ENCODE assay signal across 11 cellular contexts in the genomic region with DNA sequence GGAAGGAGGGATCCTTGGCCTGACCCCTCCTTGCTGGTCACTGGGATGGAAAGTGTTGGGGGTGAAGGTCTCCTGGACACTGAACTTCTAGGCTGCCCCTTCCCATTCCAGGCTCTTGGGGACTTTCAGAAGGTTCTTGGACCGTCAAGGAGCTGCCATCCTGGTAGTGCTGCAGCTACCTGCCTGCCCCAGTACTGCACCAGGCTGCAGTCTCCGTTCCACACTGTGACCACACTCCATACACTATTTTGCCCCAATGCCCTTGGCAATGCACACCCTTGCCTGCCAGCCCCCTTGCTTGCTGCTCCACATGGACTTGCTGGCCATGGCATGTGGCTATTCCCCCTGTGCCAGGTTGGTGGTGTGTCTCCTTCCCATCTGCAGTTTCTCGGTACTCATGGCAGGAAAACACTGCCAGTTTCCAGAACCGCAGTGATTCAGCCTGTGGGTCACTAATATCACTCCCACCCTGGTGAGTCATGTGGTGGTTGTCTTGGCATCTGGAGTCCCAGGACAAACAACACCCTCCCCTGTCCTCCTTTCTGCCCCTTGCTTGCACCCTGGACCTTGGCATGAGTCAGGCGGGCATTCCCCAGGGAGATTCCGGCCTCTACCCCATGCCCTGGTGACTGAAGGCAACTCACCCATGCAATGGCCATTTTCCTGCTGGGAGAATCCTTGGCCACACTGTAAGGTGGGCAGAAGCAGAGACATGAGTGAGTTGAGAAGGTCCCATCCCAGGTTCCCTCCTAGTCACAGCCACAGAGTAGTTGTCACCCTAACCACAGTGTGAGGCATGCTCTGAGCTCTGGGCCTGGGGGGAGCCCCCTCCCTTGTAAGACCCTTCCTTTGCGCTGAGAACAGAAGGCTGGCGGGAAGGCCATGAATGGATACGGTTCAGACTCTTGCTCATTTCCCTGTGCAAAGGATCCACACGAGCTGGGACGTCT. TPM values are rescaled to one million over a fixed set of nuclear protein-coding genes. Genes with fewer than 3 reads are reported as not detected.
A peak's percentile ranks its signal among the peaks of the same experiment; 100 is the strongest.
DNase-seq lines count a peak whose midpoint lies in the region; ATAC-seq and TF ChIP-seq lines count a peak whose summit lies in the region.
"Had no signal": no experiment of that assay in that cellular context is flagged by ENCODE, and none has a peak within 500 bp of the region (broad histone marks: within the 10 kb centered on the region; RNA-seq: fewer than 3 reads in every experiment).

No MANE protein-coding gene starts in this region.

- TF ChIP-seq CTCF in osteoblast (IDR thresholded peaks at IDR 0.05; ENCODE audit: extremely low read depth, low read depth, low read length), result no peak
- no peak for TF ChIP-seq CTCF in hepatocyte (IDR thresholded peaks at IDR 0.05; ENCODE audit: poor library complexity)
- no peak for TF ChIP-seq CTCF in gastroesophageal sphincter (IDR thresholded peaks at IDR 0.05)
- no peak for TF ChIP-seq CTCF in tibial nerve (IDR thresholded peaks at IDR 0.05)

- no peaks in the 10 kb centered on the region for H3K9me3 ChIP-seq in MG63
- no peaks in the 10 kb centered on the region for H3K9me3 ChIP-seq in osteoblast (ENCODE audit: low read depth, low read length)
- H3K9me3 ChIP-seq in hepatocyte (ENCODE audit: low read depth), result no peaks in the 10 kb centered on the region
- H3K9me3 ChIP-seq in gastroesophageal sphincter, result no peaks in the 10 kb centered on the region
- no peaks in the 10 kb centered on the region for H3K9me3 ChIP-seq in tibial nerve

- H3K9me2 ChIP-seq in hepatocyte (replicated peaks; ENCODE audit: insufficient read depth), result no peaks in the 10 kb centered on the region

- H3K36me3 ChIP-seq in MG63 (no peaks in the 10 kb centered on the region), osteoblast (ENCODE audit: insufficient read depth, low read length) (no peaks in the 10 kb centered on the region), hepatocyte (replicated peaks; ENCODE audit: insufficient read depth, low read depth) (no peaks in the 10 kb centered on the region), gastroesophageal sphincter (no peaks in the 10 kb centered on the region), tibial nerve (no peaks in the 10 kb centered on the region)

- H3K4me3 ChIP-seq in MG63 (no peak overlapping the region), osteoblast (ENCODE audit: insufficient read depth, low read length) (no peak overlapping the region), hepatocyte (no peak overlapping the region), gastroesophageal sphincter (no peak overlapping the region), tibial nerve (no peak overlapping the region)
- H3K4me3 ChIP-seq: SK-N-MC had no signal

- 90% methylated on average over 11 of the region's 11 CpGs for WGBS in hepatocyte (ENCODE audit: low lambda C conversion rate, missing lambda C conversion rate)
- WGBS in gastroesophageal sphincter (ENCODE audit: low coverage in 1 of 2), 2 donors, result 79 to 82% methylated on average over 2 of the region's 11 CpGs
- 66 to 75% methylated on average over 11 of the region's 11 CpGs for WGBS in tibial nerve, 2 donors

- intact Hi-C loops in left colon (cut with DNase I, micrococcal nuclease), result no loop called here

- H3K4me1 ChIP-seq in osteoblast (ENCODE audit: insufficient read depth, low read length) (peaks cover 16% of the 10 kb centered on the region), hepatocyte (ENCODE audit: insufficient read depth) (no peaks in the 10 kb centered on the region), gastroesophageal sphincter (no peaks in the 10 kb centered on the region), tibial nerve (no peaks in the 10 kb centered on the region)

- H2AFZ ChIP-seq in osteoblast (ENCODE audit: low read length) (no peak overlapping the region), hepatocyte (no peak overlapping the region)

- ATAC-seq in left colon (no peak), gastroesophageal sphincter (no peak)

- DNase-seq in EL (peak; percentile 89), MG63 (peak; percentile 98), dedifferentiated amniotic fluid mesenchymal stem cell (ENCODE audit: extremely low spot score) (peak; percentile 62), osteoblast (ENCODE audit: insufficient read length, low spot score, missing footprints) (peak; percentile 98), hepatocyte (ENCODE audit: low spot score) (no peak), left colon (no peak), tibial nerve (ENCODE audit: low spot score in 2 of 2) (no peak)
- DNase-seq: activated naive CD8-positive, alpha-beta T cell treated with anti-CD3 and anti-CD28 coated beads, Interleukin-2, amount 10 ng/mL, durations not matched to agents 7 days and 5 days had no signal

- H3K27ac ChIP-seq in osteoblast (ENCODE audit: low read depth, low read length), result no peak overlapping the region
- no peak overlapping the region for H3K27ac ChIP-seq in hepatocyte
- no peak overlapping the region for H3K27ac ChIP-seq in gastroesophageal sphincter
- no peak overlapping the region for H3K27ac ChIP-seq in tibial nerve
- H3K27ac ChIP-seq: KMS-11, SK-N-MC had no signal

- H3K4me2 ChIP-seq in osteoblast (ENCODE audit: insufficient read depth, low read length) (peak overlapping the region; percentile 30), hepatocyte (no peak overlapping the region)
- H3K4me2 ChIP-seq: KMS-11 had no signal

- H4K20me1 ChIP-seq in osteoblast (ENCODE audit: insufficient read depth, low read length), result no peaks in the 10 kb centered on the region
- no peaks in the 10 kb centered on the region for H4K20me1 ChIP-seq in hepatocyte (ENCODE audit: insufficient read depth, poor library complexity, severe bottlenecking)

- H3K27me3 ChIP-seq in MG63, result no peaks in the 10 kb centered on the region
- H3K27me3 ChIP-seq in osteoblast (ENCODE audit: insufficient read depth, low read length), result no peaks in the 10 kb centered on the region
- no peaks in the 10 kb centered on the region for H3K27me3 ChIP-seq in hepatocyte
- H3K27me3 ChIP-seq in gastroesophageal sphincter, result peaks cover 4% of the 10 kb centered on the region
- no peaks in the 10 kb centered on the region for H3K27me3 ChIP-seq in tibial nerve

- TF ChIP-seq EP300 in gastroesophageal sphincter (IDR thresholded peaks at IDR 0.05) (no peak), tibial nerve (IDR thresholded peaks at IDR 0.05) (peak in 1 of 2 donors; percentile 43)

- no peak for TF ChIP-seq POLR2A in gastroesophageal sphincter (IDR thresholded peaks at IDR 0.05)
- TF ChIP-seq POLR2A in tibial nerve (IDR thresholded peaks at IDR 0.05), result no peak

- no peaks in the 10 kb centered on the region for H3K79me2 ChIP-seq in osteoblast (ENCODE audit: insufficient read depth, low read length)
- no peaks in the 10 kb centered on the region for H3K79me2 ChIP-seq in hepatocyte

RNA-seq across cellular contexts. Expression of a gene that starts 32.8 kb away (rescaled TPM):
- 0.20 TPM in 1 of 2 replicates, not detected in the other for total RNA-seq in MG63 (2014; rRNA removed; shearing (Covaris generic); ENCODE audit: low replicate concordance)
- total RNA-seq in osteoblast (under 0.01 TPM in 1 of 2 replicates, not detected in the other), hepatocyte (0.12 and 1.5 TPM in 2 replicates), left colon (under 1 TPM; 0.42 to 0.46 TPM), gastroesophageal sphincter (under 1 TPM; 0.08 to 0.40 (median 0.23) TPM), tibial nerve (1 to 10 TPM in 3 of 4 donors, under 1 TPM in 1; 0.90 to 6.3 (median 4.8) TPM)
- polyA plus RNA-seq in hepatocyte, result 0.11 and 0.15 TPM in 2 replicates

Comparison
In these comparisons a context has a peak if more than half of its experiments do, and no peak if none do; other contexts are left out.
1. DNase-seq: peak in EL (single experiment), MG63 (single experiment), dedifferentiated amniotic fluid mesenchymal stem cell (single experiment) and osteoblast (single experiment); none in hepatocyte (single experiment), left colon (0 of 2) and tibial nerve (0 of 2).